24 cellular contexts compared by ENCODE assay signal in genomic region chr6:91720323-91720722, GRCh38.
A peak's percentile ranks its signal among the peaks of the same experiment; 100 is the strongest.
DNase-seq lines count a peak whose midpoint lies in the region; ATAC-seq and TF ChIP-seq lines count a peak whose summit lies in the region.
"Had no signal": no experiment of that assay in that cellular context is flagged by ENCODE, and none has a peak within 500 bp of the region (broad histone marks: within the 10 kb centered on the region; RNA-seq: fewer than 3 reads in every experiment).

No MANE protein-coding gene starts in this region.

- H3K4me3 Mint-ChIP-seq in brain = no peak overlapping the region
- H3K4me3 Mint-ChIP-seq: CD8-positive, alpha-beta T cell had no signal

- TF ChIP-seq CTCF in brain (conservative IDR thresholded peaks at IDR 0.05) = no peak

- no peak overlapping the region for H3K27ac ChIP-seq in BLaER1
- H3K27ac ChIP-seq: C4-2B, GM23248, Peyer's patch had no signal

- H3K27me3 Mint-ChIP-seq in brain = peaks cover 3% of the 10 kb centered on the region

- peaks cover 12% of the 10 kb centered on the region for H3K9me3 ChIP-seq in BLaER1
- H3K9me3 ChIP-seq: Caco-2, Peyer's patch had no signal

- peak; percentile 9 for DNase-seq in DMS53 treated with DMSO at 0.1 percent for 48 hours (lab: John Stamatoyannopoulos, UW; ENCODE audit: unreplicated experiment)
- DNase-seq in retina = peak; percentile 20
- DNase-seq in ACHN = no peak
- no peak for DNase-seq in hepatic stellate cell (ENCODE audit: low spot score)
- DNase-seq: Caco-2; CD8-positive, alpha-beta T cell; DMS 273 treated with DMSO at 0.1 percent for 48 hours; DND-41; GM23248; H7; KBM-7; MV-4-11; NCI-H1105; NCI-H2029; NCI-H226; NCI-H510A; NCI-H774; Peyer's patch; SHP77 treated with DMSO at 0.1 percent for 48 hours; T-helper 1 cell had no signal

- H3K36me3 ChIP-seq in BLaER1 = no peaks in the 10 kb centered on the region
- H3K36me3 ChIP-seq: Peyer's patch had no signal

- H3K27ac Mint-ChIP-seq in brain = peak overlapping the region in 3 of 5 experiments; percentile 4 to 40 (median 30)
- H3K27ac Mint-ChIP-seq: CD8-positive, alpha-beta T cell had no signal

- H3K9me3 Mint-ChIP-seq in brain = peaks cover 0 to 13% (median 8%) of the 10 kb centered on the region in 5 experiments

- H4K20me1 ChIP-seq in BLaER1 = no peaks in the 10 kb centered on the region

- ATAC-seq in HG02588 (IDR thresholded peaks at IDR 0.05; ENCODE audit: unreplicated experiment) = no peak
- ATAC-seq: CD8-positive, alpha-beta T cell had no signal

- no peak overlapping the region for H3K4me3 ChIP-seq in BLaER1
- H3K4me3 ChIP-seq: GM23248, Peyer's patch had no signal

- peak overlapping the region; percentile 38; the same call in 1 of the 2 replicates for H3K4me2 ChIP-seq in BLaER1

- H3K27me3 ChIP-seq in BLaER1 = no peaks in the 10 kb centered on the region
- H3K27me3 ChIP-seq: Peyer's patch had no signal

- no peak overlapping the region for H3K9ac ChIP-seq in BLaER1
- H3K9ac ChIP-seq: GM23248 had no signal

- H3K4me1 ChIP-seq in BLaER1 = peaks cover 31% of the 10 kb centered on the region
- H3K4me1 ChIP-seq: Caco-2, Peyer's patch had no signal

- peaks cover 21% of the 10 kb centered on the region for H3K4me1 Mint-ChIP-seq in brain

- no peaks in the 10 kb centered on the region for H3K36me3 Mint-ChIP-seq in brain
- H3K36me3 Mint-ChIP-seq: CD8-positive, alpha-beta T cell had no signal

- in situ Hi-C loops in ACHN (cut with HindIII; ENCODE audit: low pct_ligation_motif_present, low pct_unique_long_range_greater_than_20kb, low sequenced_read_pairs) = no loop called here

Comparison
In these comparisons a context has a peak if more than half of its experiments do, and no peak if none do; other contexts are left out.
1. DNase-seq: peak in DMS53 treated with DMSO at 0.1 percent for 48 hours (single experiment) and retina (single experiment); none in ACHN (single experiment) and hepatic stellate cell (single experiment).